In genomic region chr21:36156339-36156814, GRCh38 we compare ENCODE assay signal across 8 cellular contexts. TPM values are rescaled to one million over a fixed set of nuclear protein-coding genes. Genes with fewer than 3 reads are reported as not detected.
DNase-seq lines count a peak whose midpoint lies in the region; ATAC-seq and TF ChIP-seq lines count a peak whose summit lies in the region.

No MANE protein-coding gene starts in this region.

- H3K27ac ChIP-seq in C4-2B (peak overlapping the region; percentile 93), liver (ENCODE audit: low read depth in 1 of 2, low read length in 2 of 2) (peak overlapping the region; percentile 70 to 87)

- H3K9me3 ChIP-seq in liver (ENCODE audit: control insufficient read depth in 4 of 4, low read length in 3 of 4), result no peaks in the 10 kb centered on the region

- peak overlapping the region; percentile 69 to 95 (median 75) for H3K4me3 ChIP-seq in liver (ENCODE audit: low read depth in 1 of 3, low read length in 3 of 3)

- no peaks in the 10 kb centered on the region for H3K27me3 ChIP-seq in liver (ENCODE audit: control insufficient read depth in 4 of 4, insufficient read depth in 4 of 4, low read length in 3 of 4)

- no peaks in the 10 kb centered on the region for H3K36me3 ChIP-seq in liver (ENCODE audit: control insufficient read depth in 4 of 4, insufficient read depth in 3 of 4, low read depth in 1 of 4, low read length in 3 of 4)

- ATAC-seq in GM19452 (IDR thresholded peaks at IDR 0.05; ENCODE audit: unreplicated experiment), result peak; percentile 90
- ATAC-seq in HG03571 (IDR thresholded peaks at IDR 0.05; ENCODE audit: unreplicated experiment), result peak; percentile 87

- TF ChIP-seq RAD21 in liver (IDR thresholded peaks at IDR 0.05), result peak in 1 of 2 donors; percentile 31

- peak overlapping the region in 1 of 2 donors; percentile 74 for H3K9ac ChIP-seq in liver (ENCODE audit: low read depth in 1 of 2, low read length in 2 of 2)

- no peak for TF ChIP-seq CTCF in C4-2B (conservative IDR thresholded peaks at IDR 0.05)
- no peak for TF ChIP-seq CTCF in liver (IDR thresholded peaks at IDR 0.05; ENCODE audit: low read depth, low read length, missing input control)

- DNase-seq in NCI-H748 treated with DMSO at 0.1 percent for 48 hours (lab: John Stamatoyannopoulos, UW), result peak; percentile 94
- DNase-seq in activated CD4-positive, alpha-beta T cell treated with anti-CD3 and anti-CD28 coated beads, Interleukin-2, amount 50 U/mL, for 4 hours, result peak; percentile 100
- peak; percentile 100 for DNase-seq in dermis blood vessel endothelial cell
- peak; percentile 100 for DNase-seq in stimulated activated CD4-positive, alpha-beta T cell treated with anti-CD3 and anti-CD28 coated beads, Interleukin-2, amount 100 ng/mL, for 48 hours

- under 1% methylated on average over 43 of the region's 43 CpGs for WGBS in liver

- peaks cover 0 to 19% (median 8%) of the 10 kb centered on the region in 4 donors for H3K4me1 ChIP-seq in liver (ENCODE audit: control insufficient read depth in 4 of 4, insufficient read depth in 4 of 4, low read length in 3 of 4)

TF ChIP-seq in liver, 16 proteins besides CTCF, POLR2A, EP300 and RAD21:
- TF ChIP-seq SP1 (IDR thresholded peaks at IDR 0.05) (peak; percentile 90), HNF4A (conservative IDR thresholded peaks at IDR 0.05) (no peak), EGR1 (IDR thresholded peaks at IDR 0.05; ENCODE audit: low read depth in 2 of 2) (peak; percentile 11 to 50), RXRA (IDR thresholded peaks at IDR 0.05) (peak; percentile 42 to 51), ATF3 (IDR thresholded peaks at IDR 0.05) (no peak), GABPA (IDR thresholded peaks at IDR 0.05 in 1 of 2, conservative IDR thresholded peaks at IDR 0.05 in 1 of 2) (peak; percentile 15 to 72), HNF4G (IDR thresholded peaks at IDR 0.05) (no peak), JUND (IDR thresholded peaks at IDR 0.05) (peak; percentile 41 to 73), TAF1 (conservative IDR thresholded peaks at IDR 0.05) (no peak), YY1 (IDR thresholded peaks at IDR 0.05) (peak; percentile 79)
- TF ChIP-seq, protein P1, sequence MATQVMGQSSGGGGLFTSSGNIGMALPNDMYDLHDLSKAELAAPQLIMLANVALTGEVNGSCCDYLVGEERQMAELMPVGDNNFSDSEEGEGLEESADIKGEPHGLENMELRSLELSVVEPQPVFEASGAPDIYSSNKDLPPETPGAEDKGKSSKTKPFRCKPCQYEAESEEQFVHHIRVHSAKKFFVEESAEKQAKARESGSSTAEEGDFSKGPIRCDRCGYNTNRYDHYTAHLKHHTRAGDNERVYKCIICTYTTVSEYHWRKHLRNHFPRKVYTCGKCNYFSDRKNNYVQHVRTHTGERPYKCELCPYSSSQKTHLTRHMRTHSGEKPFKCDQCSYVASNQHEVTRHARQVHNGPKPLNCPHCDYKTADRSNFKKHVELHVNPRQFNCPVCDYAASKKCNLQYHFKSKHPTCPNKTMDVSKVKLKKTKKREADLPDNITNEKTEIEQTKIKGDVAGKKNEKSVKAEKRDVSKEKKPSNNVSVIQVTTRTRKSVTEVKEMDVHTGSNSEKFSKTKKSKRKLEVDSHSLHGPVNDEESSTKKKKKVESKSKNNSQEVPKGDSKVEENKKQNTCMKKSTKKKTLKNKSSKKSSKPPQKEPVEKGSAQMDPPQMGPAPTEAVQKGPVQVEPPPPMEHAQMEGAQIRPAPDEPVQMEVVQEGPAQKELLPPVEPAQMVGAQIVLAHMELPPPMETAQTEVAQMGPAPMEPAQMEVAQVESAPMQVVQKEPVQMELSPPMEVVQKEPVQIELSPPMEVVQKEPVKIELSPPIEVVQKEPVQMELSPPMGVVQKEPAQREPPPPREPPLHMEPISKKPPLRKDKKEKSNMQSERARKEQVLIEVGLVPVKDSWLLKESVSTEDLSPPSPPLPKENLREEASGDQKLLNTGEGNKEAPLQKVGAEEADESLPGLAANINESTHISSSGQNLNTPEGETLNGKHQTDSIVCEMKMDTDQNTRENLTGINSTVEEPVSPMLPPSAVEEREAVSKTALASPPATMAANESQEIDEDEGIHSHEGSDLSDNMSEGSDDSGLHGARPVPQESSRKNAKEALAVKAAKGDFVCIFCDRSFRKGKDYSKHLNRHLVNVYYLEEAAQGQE (IDR thresholded peaks at IDR 0.05), result peak; percentile 36

RNA-seq across cellular contexts. Expression of gene DOP1B, which starts 0.2 kb away (rescaled TPM):
- total RNA-seq in dermis blood vessel endothelial cell, result 5.1 and 11.1 TPM in 2 replicates
- total RNA-seq in liver, result 1 to 10 TPM; 6.7 to 7.1 TPM
- 1 to 10 TPM; 5.8 to 5.9 TPM for polyA plus RNA-seq in liver

RNA-seq across cellular contexts. Expression of gene CBR3, which starts 21.5 kb away (rescaled TPM):
- total RNA-seq in dermis blood vessel endothelial cell (5.8 and 6.8 TPM in 2 replicates), liver (under 1 TPM; 0.33 to 0.61 TPM)
- under 1 TPM; 0.31 to 0.70 TPM for polyA plus RNA-seq in liver

Comparison
In these comparisons a context has a peak if more than half of its experiments do, and no peak if none do; other contexts are left out.
1. Peak in every context shown above with its lines: DNase-seq, ATAC-seq, H3K4me3 ChIP-seq and H3K27ac ChIP-seq.